27 cellular contexts compared by ENCODE assay signal in the genomic region with DNA sequence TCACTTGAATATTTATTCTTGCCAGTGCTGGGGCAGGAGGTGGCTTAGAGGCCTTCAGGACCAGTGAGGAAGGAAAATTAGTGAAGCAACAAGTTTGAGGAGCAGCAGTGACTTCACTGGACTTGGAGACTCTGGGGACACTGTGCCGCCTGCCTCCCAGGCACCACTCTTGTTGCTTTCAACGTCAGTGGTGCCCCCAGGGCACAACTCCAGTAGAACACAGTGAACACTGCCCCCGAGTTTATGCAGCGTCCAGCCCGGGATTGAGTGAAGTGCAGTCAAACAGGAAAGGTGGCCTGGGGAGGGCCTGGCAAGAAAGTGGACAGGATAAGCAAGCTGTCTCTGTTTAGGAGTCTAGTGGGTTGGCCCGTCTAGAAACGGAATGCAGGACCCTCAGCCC. TPM values are rescaled to one million over a fixed set of nuclear protein-coding genes. Genes with fewer than 3 reads are reported as not detected.
"Had no signal": no experiment of that assay in that cellular context is flagged by ENCODE, and none has a peak within 500 bp of the region (broad histone marks: within the 10 kb centered on the region; RNA-seq: fewer than 3 reads in every experiment).

No MANE protein-coding gene starts in this region.

- H3K9me3 ChIP-seq: left lung, neutrophil, right atrium auricular region, right lobe of liver, transverse colon, upper lobe of left lung, vagina had no signal

- H3K27ac ChIP-seq: left lung, neural progenitor cell, neutrophil, parathyroid adenoma, right atrium auricular region, right lobe of liver, transverse colon, upper lobe of left lung, vagina had no signal

- H3K36me3 ChIP-seq: neural progenitor cell had no signal

- H3K4me1 ChIP-seq: left lung, neural progenitor cell, parathyroid adenoma, right atrium auricular region, right lobe of liver, vagina had no signal

- DNase-seq: hippocampal formation; kidney glomerular epithelial cell; left cardiac atrium; left lung; mesendoderm; naive B cell; natural killer cell; nephron progenitor cell; occipital lobe; right lobe of liver; stimulated activated CD4-positive, alpha-beta T cell treated with anti-CD3 and anti-CD28 coated beads, Interleukin-1b, Interleukin-23, amount 100 ng/mL, for 48 hours; stimulated activated CD4-positive, alpha-beta T cell treated with anti-CD3 and anti-CD28 coated beads, Interleukin-2, amount 100 ng/mL, for 48 hours; stimulated activated CD4-positive, alpha-beta T cell treated with anti-CD3 and anti-CD28 coated beads, Interleukin-4, amount 100 ng/mL, for 4 hours; stimulated activated CD8-positive, alpha-beta memory T cell treated with anti-CD3 and anti-CD28 coated beads, Interleukin-4, amount 100 ng/mL, for 48 hours; stimulated activated naive CD4-positive, alpha-beta T cell treated with Interleukin-2 at 50 U/mL for 16 hours; stimulated activated naive CD8-positive, alpha-beta T cell treated with anti-CD3 and anti-CD28 coated beads, Interleukin-15, amount 100 ng/mL, for 72 hours; substantia nigra; transverse colon had no signal

- H3K4me3 ChIP-seq: left lung, lung, neural progenitor cell, right atrium auricular region, right lobe of liver, smooth muscle cell, transverse colon, upper lobe of left lung, vagina had no signal

- H3K27me3 ChIP-seq: left lung, neural progenitor cell, neutrophil, right atrium auricular region, right lobe of liver, transverse colon, upper lobe of left lung, vagina had no signal

RNA-seq across cellular contexts. Expression of a gene that starts 59.2 kb away (rescaled TPM):
- total RNA-seq: mononuclear cell, natural killer cell, vagina had no signal
